Comparison of ENCODE assay signal across 1 cellular context in the genomic region with DNA sequence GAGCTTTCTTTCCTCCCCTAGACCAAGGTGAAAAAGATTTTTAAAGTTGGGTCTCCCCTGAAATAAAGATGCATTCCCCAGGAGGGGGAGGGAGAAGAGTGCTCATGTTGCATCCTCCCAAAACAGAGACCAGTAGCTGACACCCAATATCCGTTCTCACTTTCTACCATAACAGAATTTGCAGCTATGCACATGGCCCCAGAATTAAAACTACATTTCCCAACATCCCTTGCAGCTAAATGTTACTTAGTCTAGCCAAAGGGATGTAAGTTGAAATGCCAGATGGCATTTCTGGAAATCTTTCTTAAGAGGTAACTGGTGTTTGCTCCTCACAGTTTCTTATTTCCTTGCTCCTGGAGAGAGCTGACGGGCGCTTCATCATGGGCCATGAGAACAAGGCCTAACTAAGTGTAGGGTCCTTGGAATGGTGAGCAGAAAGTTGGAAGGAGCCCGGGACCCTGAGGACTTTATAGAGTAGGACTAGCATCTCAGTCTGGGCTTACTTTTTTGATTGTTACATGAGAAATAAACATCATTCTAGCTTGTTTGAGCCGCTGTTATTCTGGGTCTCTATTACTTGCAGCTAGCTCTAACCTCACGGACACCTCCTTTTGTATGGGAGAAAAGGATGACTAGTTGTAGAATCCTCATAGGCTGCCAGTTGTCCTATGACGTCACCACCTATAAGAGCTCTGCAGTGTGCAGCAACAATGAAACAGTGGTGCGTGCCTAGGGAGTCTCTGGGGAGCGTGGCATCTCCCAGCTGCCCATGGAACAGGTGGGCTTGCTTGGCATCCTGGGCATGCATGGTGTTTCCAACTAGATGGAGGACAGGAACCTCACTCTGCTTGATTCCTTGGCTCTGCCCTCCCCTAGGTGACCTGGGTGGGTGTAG.
TF ChIP-seq lines count a peak whose summit lies in the region.

No MANE protein-coding gene starts in this region.

TF ChIP-seq in K562, 482 proteins besides CTCF, POLR2A, EP300 and RAD21:
- TF ChIP-seq MAFF (IDR thresholded peaks at IDR 0.05; ENCODE audit: low read length) (no peak), MYC (IDR thresholded peaks at IDR 0.05; ENCODE audit: low read depth, low read length) (peak; percentile 39; the same call in 1 of the 2 replicates), MYC (CRISPR knock-in tag; IDR thresholded peaks at IDR 0.05; ENCODE audit: borderline replicate concordance, low read depth) (no peak), ZBTB7A (IDR thresholded peaks at IDR 0.05; ENCODE audit: borderline replicate concordance, control insufficient read depth, low read depth, low read length) (no peak), HCFC1 (IDR thresholded peaks at IDR 0.05; ENCODE audit: low read depth, low read length) (peak; percentile 65), NR2C1 (IDR thresholded peaks at IDR 0.05) (no peak), NR2C1 (tag; IDR thresholded peaks at IDR 0.05) (no peak), BHLHE40 (IDR thresholded peaks at IDR 0.05; ENCODE audit: low read length) (no peak), ZNF143 (CRISPR knock-in tag; IDR thresholded peaks at IDR 0.05) (peak; percentile 64), SIX5 (IDR thresholded peaks at IDR 0.05; ENCODE audit: borderline replicate concordance in 1 of 2, insufficient read depth in 1 of 2, low read depth in 1 of 2, low read length in 2 of 2) (peak in 1 of 2 experiments; percentile 24; a peak in 2 of 4 replicates), ZNF644 (tag; IDR thresholded peaks at IDR 0.05; ENCODE audit: low read depth) (no peak), TCF7L2 (IDR thresholded peaks at IDR 0.05; ENCODE audit: low read depth, low read length) (no peak), NR2F6 (CRISPR knock-in tag; IDR thresholded peaks at IDR 0.05) (no peak), RBM22 (IDR thresholded peaks at IDR 0.05; ENCODE audit: low read depth, low read length, poor library complexity, severe bottlenecking) (no peak)
- TF ChIP-seq, protein P1, sequence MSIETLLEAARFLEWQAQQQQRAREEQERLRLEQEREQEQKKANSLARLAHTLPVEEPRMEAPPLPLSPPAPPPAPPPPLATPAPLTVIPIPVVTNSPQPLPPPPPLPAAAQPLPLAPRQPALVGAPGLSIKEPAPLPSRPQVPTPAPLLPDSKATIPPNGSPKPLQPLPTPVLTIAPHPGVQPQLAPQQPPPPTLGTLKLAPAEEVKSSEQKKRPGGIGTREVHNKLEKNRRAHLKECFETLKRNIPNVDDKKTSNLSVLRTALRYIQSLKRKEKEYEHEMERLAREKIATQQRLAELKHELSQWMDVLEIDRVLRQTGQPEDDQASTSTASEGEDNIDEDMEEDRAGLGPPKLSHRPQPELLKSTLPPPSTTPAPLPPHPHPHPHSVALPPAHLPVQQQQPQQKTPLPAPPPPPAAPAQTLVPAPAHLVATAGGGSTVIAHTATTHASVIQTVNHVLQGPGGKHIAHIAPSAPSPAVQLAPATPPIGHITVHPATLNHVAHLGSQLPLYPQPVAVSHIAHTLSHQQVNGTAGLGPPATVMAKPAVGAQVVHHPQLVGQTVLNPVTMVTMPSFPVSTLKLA (conservative IDR thresholded peaks at IDR 0.05): 0 out of 4 replicates have a peak, but pooled peaks of 1 of the 2 experiments have one; percentile 17
- TF ChIP-seq, protein P2, sequence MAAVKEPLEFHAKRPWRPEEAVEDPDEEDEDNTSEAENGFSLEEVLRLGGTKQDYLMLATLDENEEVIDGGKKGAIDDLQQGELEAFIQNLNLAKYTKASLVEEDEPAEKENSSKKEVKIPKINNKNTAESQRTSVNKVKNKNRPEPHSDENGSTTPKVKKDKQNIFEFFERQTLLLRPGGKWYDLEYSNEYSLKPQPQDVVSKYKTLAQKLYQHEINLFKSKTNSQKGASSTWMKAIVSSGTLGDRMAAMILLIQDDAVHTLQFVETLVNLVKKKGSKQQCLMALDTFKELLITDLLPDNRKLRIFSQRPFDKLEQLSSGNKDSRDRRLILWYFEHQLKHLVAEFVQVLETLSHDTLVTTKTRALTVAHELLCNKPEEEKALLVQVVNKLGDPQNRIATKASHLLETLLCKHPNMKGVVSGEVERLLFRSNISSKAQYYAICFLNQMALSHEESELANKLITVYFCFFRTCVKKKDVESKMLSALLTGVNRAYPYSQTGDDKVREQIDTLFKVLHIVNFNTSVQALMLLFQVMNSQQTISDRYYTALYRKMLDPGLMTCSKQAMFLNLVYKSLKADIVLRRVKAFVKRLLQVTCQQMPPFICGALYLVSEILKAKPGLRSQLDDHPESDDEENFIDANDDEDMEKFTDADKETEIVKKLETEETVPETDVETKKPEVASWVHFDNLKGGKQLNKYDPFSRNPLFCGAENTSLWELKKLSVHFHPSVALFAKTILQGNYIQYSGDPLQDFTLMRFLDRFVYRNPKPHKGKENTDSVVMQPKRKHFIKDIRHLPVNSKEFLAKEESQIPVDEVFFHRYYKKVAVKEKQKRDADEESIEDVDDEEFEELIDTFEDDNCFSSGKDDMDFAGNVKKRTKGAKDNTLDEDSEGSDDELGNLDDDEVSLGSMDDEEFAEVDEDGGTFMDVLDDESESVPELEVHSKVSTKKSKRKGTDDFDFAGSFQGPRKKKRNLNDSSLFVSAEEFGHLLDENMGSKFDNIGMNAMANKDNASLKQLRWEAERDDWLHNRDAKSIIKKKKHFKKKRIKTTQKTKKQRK (IDR thresholded peaks at IDR 0.05; ENCODE audit: borderline replicate concordance, low read depth, low read length): no peak
- TF ChIP-seq, protein P3, sequence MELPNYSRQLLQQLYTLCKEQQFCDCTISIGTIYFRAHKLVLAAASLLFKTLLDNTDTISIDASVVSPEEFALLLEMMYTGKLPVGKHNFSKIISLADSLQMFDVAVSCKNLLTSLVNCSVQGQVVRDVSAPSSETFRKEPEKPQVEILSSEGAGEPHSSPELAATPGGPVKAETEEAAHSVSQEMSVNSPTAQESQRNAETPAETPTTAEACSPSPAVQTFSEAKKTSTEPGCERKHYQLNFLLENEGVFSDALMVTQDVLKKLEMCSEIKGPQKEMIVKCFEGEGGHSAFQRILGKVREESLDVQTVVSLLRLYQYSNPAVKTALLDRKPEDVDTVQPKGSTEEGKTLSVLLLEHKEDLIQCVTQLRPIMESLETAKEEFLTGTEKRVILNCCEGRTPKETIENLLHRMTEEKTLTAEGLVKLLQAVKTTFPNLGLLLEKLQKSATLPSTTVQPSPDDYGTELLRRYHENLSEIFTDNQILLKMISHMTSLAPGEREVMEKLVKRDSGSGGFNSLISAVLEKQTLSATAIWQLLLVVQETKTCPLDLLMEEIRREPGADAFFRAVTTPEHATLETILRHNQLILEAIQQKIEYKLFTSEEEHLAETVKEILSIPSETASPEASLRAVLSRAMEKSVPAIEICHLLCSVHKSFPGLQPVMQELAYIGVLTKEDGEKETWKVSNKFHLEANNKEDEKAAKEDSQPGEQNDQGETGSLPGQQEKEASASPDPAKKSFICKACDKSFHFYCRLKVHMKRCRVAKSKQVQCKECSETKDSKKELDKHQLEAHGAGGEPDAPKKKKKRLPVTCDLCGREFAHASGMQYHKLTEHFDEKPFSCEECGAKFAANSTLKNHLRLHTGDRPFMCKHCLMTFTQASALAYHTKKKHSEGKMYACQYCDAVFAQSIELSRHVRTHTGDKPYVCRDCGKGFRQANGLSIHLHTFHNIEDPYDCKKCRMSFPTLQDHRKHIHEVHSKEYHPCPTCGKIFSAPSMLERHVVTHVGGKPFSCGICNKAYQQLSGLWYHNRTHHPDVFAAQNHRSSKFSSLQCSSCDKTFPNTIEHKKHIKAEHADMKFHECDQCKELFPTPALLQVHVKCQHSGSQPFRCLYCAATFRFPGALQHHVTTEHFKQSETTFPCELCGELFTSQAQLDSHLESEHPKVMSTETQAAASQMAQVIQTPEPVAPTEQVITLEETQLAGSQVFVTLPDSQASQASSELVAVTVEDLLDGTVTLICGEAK (IDR thresholded peaks at IDR 0.05): no peak
- TF ChIP-seq, protein P3 (CRISPR knock-in tag; IDR thresholded peaks at IDR 0.05): no peak
- TF ChIP-seq, protein P4, sequence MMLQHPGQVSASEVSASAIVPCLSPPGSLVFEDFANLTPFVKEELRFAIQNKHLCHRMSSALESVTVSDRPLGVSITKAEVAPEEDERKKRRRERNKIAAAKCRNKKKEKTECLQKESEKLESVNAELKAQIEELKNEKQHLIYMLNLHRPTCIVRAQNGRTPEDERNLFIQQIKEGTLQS (IDR thresholded peaks at IDR 0.05): peak; percentile 45; the same call in 1 of the 2 replicates
- TF ChIP-seq, protein P4 (CRISPR knock-in tag; conservative IDR thresholded peaks at IDR 0.05): no peak
